ENCODE assay signal across 13 cellular contexts in the genomic region with DNA sequence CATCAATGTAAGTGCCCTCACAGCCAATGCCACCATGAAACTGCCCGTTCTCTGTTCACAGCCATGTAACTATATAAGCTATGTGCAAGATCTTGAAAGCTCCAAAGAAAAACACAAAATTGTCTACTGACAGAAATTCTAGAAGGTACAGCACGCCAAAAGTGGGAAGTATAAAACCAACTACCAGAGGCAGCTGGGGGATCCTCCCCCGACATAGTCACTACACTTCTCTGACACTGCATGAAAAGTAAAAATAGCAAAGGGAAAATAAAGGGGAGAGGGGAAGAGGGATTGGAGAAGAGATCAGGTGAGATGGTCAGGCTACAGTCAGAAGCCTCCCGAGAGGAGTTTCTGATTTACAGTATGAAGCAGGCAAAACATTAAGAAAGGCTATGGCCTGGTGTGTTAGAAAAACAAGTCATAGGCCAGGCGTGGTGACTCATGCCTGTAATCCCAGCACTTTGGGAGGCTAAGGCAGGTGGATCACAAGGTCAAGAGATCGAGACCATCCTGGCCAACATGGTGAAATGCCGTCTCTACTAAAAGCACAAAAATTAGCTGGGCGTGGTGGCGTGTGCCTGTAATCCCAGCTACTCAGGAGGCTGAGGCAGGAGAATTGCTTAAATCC. TPM values are rescaled to one million over a fixed set of nuclear protein-coding genes. Genes with fewer than 3 reads are reported as not detected.
DNase-seq lines count a peak whose midpoint lies in the region; ATAC-seq and TF ChIP-seq lines count a peak whose summit lies in the region.
"Had no signal": no experiment of that assay in that cellular context is flagged by ENCODE, and none has a peak within 500 bp of the region (broad histone marks: within the 10 kb centered on the region; RNA-seq: fewer than 3 reads in every experiment).

No MANE protein-coding gene starts in this region.

- no peak for TF ChIP-seq CTCF in NB4 (IDR thresholded peaks at IDR 0.05; ENCODE audit: low read depth, low read length)
- no peak for TF ChIP-seq CTCF in right atrium auricular region (IDR thresholded peaks at IDR 0.05)
- TF ChIP-seq CTCF in gastrocnemius medialis (IDR thresholded peaks at IDR 0.05 in 4 of 5, conservative IDR thresholded peaks at IDR 0.05 in 1 of 5) = no peak

- no peak overlapping the region for H3K27ac Mint-ChIP-seq in activated T-helper 1 cell treated with anti-CD3 and anti-CD28 coated beads, Interleukin-12 subunit alpha, Interleukin-12 subunit beta, Interleukin-2, Interleukin-4 antibody, amounts not matched to agents 30 ng/mL and 10 ng/mL and 1 ng/mL, durations not matched to agents 14 hours and 24 hours and 36 hours

- no peak overlapping the region for H3K4me3 ChIP-seq in NB4 (ENCODE audit: low read depth, low read length)
- H3K4me3 ChIP-seq in right atrium auricular region = no peak overlapping the region
- H3K4me3 ChIP-seq in gastrocnemius medialis = no peak overlapping the region
- H3K4me3 ChIP-seq: breast epithelium, testis had no signal

- H3K36me3 ChIP-seq in right atrium auricular region (peaks cover 27% of the 10 kb centered on the region), gastrocnemius medialis (peaks cover 0 to 11% of the 10 kb centered on the region in 2 donors)
- H3K36me3 ChIP-seq: breast epithelium had no signal

- intact Hi-C loops in gastrocnemius medialis (cut with DNase I; ENCODE audit: low total_unique reads) = no loop called here
- intact Hi-C loops in activated T-helper 1 cell treated with anti-CD3 and anti-CD28 coated beads, Interleukin-12 subunit alpha, Interleukin-12 subunit beta, Interleukin-2, Interleukin-4 antibody, amounts not matched to agents 30 ng/mL and 10 ng/mL and 1 ng/mL, durations not matched to agents 14 hours and 24 hours and 36 hours (cut with micrococcal nuclease) = no loop called here

- ATAC-seq in gastrocnemius medialis (no peak), GM18505 (IDR thresholded peaks at IDR 0.05; ENCODE audit: unreplicated experiment) (no peak), HG02885 (IDR thresholded peaks at IDR 0.05; ENCODE audit: poor library complexity, unreplicated experiment) (no peak)

- DNase-seq in SIG-M5 treated with dmso at 0.1 percent for 504 hours (lab: John Stamatoyannopoulos, UW; ENCODE audit: unreplicated experiment) (peak; percentile 21), SIG-M5 (lab: John Stamatoyannopoulos, UW) (no peak), NB4 (ENCODE audit: low read depth) (peak; percentile 73), right atrium auricular region (ENCODE audit: low spot score) (no peak), gastrocnemius medialis (no peak)
- no peak for DNase-seq in activated T-helper 1 cell treated with anti-CD3 and anti-CD28 coated beads, Interleukin-12 subunit alpha, Interleukin-12 subunit beta, Interleukin-2, Interleukin-4 antibody, amounts not matched to agents 30 ng/mL and 10 ng/mL and 1 ng/mL, durations not matched to agents 14 hours and 24 hours and 36 hours (ENCODE audit: low spot score)
- DNase-seq: H7, NCI-H1092, NCI-H2227 treated with DMSO at 0.1 percent for 48 hours, testis had no signal

- H3K4me1 Mint-ChIP-seq in activated T-helper 1 cell treated with anti-CD3 and anti-CD28 coated beads, Interleukin-12 subunit alpha, Interleukin-12 subunit beta, Interleukin-2, Interleukin-4 antibody, amounts not matched to agents 30 ng/mL and 10 ng/mL and 1 ng/mL, durations not matched to agents 14 hours and 24 hours and 36 hours (ENCODE audit: low read depth) = peaks cover 65% of the 10 kb centered on the region

- H3K36me3 Mint-ChIP-seq in activated T-helper 1 cell treated with anti-CD3 and anti-CD28 coated beads, Interleukin-12 subunit alpha, Interleukin-12 subunit beta, Interleukin-2, Interleukin-4 antibody, amounts not matched to agents 30 ng/mL and 10 ng/mL and 1 ng/mL, durations not matched to agents 14 hours and 24 hours and 36 hours (ENCODE audit: low read depth) = peaks cover 52% of the 10 kb centered on the region

- H3K4me3 Mint-ChIP-seq in activated T-helper 1 cell treated with anti-CD3 and anti-CD28 coated beads, Interleukin-12 subunit alpha, Interleukin-12 subunit beta, Interleukin-2, Interleukin-4 antibody, amounts not matched to agents 30 ng/mL and 10 ng/mL and 1 ng/mL, durations not matched to agents 14 hours and 24 hours and 36 hours = no peak overlapping the region

- H3K4me1 ChIP-seq in right atrium auricular region = peaks cover 0 to 34% of the 10 kb centered on the region in 2 donors
- peaks cover 28 to 29% of the 10 kb centered on the region in 2 donors for H3K4me1 ChIP-seq in gastrocnemius medialis
- H3K4me1 ChIP-seq: breast epithelium, testis had no signal

- in situ Hi-C loops in gastrocnemius medialis (cut with MboI; ENCODE audit: low sequenced_read_pairs in 4 of 4) = no loop called here

- H3K27ac ChIP-seq in right atrium auricular region (peak overlapping the region; percentile 57 to 79), gastrocnemius medialis (peak overlapping the region; percentile 63 to 85 (median 77))
- H3K27ac ChIP-seq: breast epithelium, testis had no signal

- H3K27me3 ChIP-seq in right atrium auricular region (no peaks in the 10 kb centered on the region), gastrocnemius medialis (no peaks in the 10 kb centered on the region)
- H3K27me3 ChIP-seq: breast epithelium, testis had no signal

- no peaks in the 10 kb centered on the region for H3K9me3 Mint-ChIP-seq in activated T-helper 1 cell treated with anti-CD3 and anti-CD28 coated beads, Interleukin-12 subunit alpha, Interleukin-12 subunit beta, Interleukin-2, Interleukin-4 antibody, amounts not matched to agents 30 ng/mL and 10 ng/mL and 1 ng/mL, durations not matched to agents 14 hours and 24 hours and 36 hours

- TF ChIP-seq POLR2A in NB4 (IDR thresholded peaks at IDR 0.05; ENCODE audit: extremely low read depth, insufficient read length) (no peak), gastrocnemius medialis (IDR thresholded peaks at IDR 0.05) (no peak), GM18505 (IDR thresholded peaks at IDR 0.05; ENCODE audit: borderline replicate concordance, extremely low read depth, insufficient read depth, insufficient read length) (no peak)

- H3K27me3 Mint-ChIP-seq in activated T-helper 1 cell treated with anti-CD3 and anti-CD28 coated beads, Interleukin-12 subunit alpha, Interleukin-12 subunit beta, Interleukin-2, Interleukin-4 antibody, amounts not matched to agents 30 ng/mL and 10 ng/mL and 1 ng/mL, durations not matched to agents 14 hours and 24 hours and 36 hours (ENCODE audit: insufficient read depth) = no peaks in the 10 kb centered on the region

- H3K9me3 ChIP-seq in right atrium auricular region = no peaks in the 10 kb centered on the region
- no peaks in the 10 kb centered on the region for H3K9me3 ChIP-seq in gastrocnemius medialis
- H3K9me3 ChIP-seq: breast epithelium, testis had no signal

RNA-seq across cellular contexts. Expression of a gene that starts 39.8 kb away (rescaled TPM):
- total RNA-seq in right atrium auricular region = 100 to 1,000 TPM; 121 to 147 TPM
- 100 to 1,000 TPM; 178 to 296 (median 262) TPM for total RNA-seq in gastrocnemius medialis
- 426 and 427 TPM in 2 replicates for total RNA-seq in activated T-helper 1 cell treated with anti-CD3 and anti-CD28 coated beads, Interleukin-12 subunit alpha, Interleukin-12 subunit beta, Interleukin-2, Interleukin-4 antibody, amounts not matched to agents 30 ng/mL and 10 ng/mL and 1 ng/mL, durations not matched to agents 14 hours and 24 hours and 36 hours

Comparison
In these comparisons a context has a peak if more than half of its experiments do, and no peak if none do; other contexts are left out.
1. DNase-seq: peak in SIG-M5 treated with dmso at 0.1 percent for 504 hours (single experiment) and NB4 (single experiment); none in SIG-M5 (single experiment), right atrium auricular region (single experiment), gastrocnemius medialis (0 of 2) and activated T-helper 1 cell treated with anti-CD3 and anti-CD28 coated beads, Interleukin-12 subunit alpha, Interleukin-12 subunit beta, Interleukin-2, Interleukin-4 antibody, amounts not matched to agents 30 ng/mL and 10 ng/mL and 1 ng/mL, durations not matched to agents 14 hours and 24 hours and 36 hours (single experiment).